In the genomic region with DNA sequence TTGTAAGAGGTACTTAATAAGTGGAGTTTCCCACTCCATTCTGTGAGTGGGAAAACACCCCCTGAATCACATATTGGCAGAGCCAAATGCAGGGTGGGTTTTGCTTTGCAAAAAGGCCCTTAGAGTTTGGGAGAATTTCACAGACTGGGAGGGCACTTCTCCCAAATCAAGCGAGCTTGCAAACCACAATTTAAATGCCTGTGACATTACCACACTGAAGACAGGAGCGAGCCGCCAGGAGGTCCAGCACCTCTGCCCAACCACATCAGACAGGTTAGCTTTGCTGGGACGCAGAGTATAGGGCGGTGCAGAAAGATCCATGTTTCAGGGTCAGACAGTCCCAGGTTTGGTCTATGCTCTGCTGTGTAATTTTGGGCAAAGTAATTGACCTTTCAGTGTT, we compare ENCODE assay signal across 1 cellular context.
TF ChIP-seq lines count a peak whose summit lies in the region.

No MANE protein-coding gene starts in this region.

TF ChIP-seq in HepG2, 621 proteins besides CTCF, POLR2A, EP300 and RAD21:
- TF ChIP-seq ZNF329 (CRISPR knock-in tag; IDR thresholded peaks at IDR 0.05; ENCODE audit: low read depth) = no peak
- no peak for TF ChIP-seq ZNF431 (CRISPR knock-in tag; IDR thresholded peaks at IDR 0.05; ENCODE audit: borderline replicate concordance, low read depth)
- TF ChIP-seq ZNF768 (CRISPR knock-in tag; IDR thresholded peaks at IDR 0.05) = 0 out of 2 replicates have a peak, but pooled peaks have one; percentile 21
